10 cellular contexts compared by ENCODE assay signal in the genomic region with DNA sequence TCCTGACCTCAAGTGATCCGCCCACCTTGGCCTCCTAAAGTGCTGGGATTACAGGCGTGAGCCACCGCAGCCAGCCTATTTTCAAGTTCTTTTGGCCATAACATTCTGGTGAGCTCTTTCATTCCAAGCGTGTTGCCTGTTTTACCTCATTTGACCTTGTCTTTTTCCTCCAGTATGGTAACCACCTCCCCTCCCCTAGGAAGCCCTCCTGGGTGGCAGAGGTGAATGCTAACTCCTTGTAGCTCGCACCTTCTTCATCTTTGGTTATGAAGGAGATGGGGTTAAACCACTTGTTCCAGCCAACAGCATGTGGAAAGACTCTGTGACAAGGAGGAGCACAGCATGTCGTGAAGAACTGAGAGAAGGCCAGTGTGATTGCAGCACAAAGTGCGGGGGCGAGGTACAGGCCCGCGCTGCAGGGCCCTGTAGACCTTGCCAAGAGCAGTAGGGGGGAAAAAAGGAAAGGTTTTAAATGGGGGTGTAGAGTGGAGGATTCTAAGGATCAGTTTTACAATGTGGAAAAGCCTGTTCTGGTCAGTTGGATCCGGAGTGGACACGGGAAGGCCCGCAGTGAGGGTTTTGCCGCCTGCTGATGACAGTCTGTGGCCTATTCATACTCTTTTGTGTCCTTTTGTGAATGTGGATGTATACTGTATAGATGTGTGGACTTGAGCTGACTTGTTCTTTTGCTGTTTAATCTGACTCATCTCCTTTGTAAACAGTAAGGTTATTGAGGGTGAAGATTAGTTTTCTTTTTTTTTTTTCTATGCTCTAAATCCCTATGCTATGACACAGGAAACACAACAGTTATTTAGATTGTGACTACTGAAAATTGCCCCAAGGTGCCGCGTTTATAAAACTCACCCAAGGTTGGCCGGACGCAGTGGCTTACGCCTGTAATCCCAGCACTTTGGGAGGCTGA. TPM values are rescaled to one million over a fixed set of nuclear protein-coding genes. Genes with fewer than 3 reads are reported as not detected.
DNase-seq lines count a peak whose midpoint lies in the region; ATAC-seq, FAIRE-seq and TF ChIP-seq lines count a peak whose summit lies in the region.
"Had no signal": no experiment of that assay in that cellular context is flagged by ENCODE, and none has a peak within 500 bp of the region (broad histone marks: within the 10 kb centered on the region; RNA-seq: fewer than 3 reads in every experiment).

No MANE protein-coding gene starts in this region.

- H4K20me1 ChIP-seq in HepG2 (ENCODE audit: insufficient read depth, low read length), result no peaks in the 10 kb centered on the region

- no peaks in the 10 kb centered on the region for H3K27me3 Mint-ChIP-seq in brain

- H3K9me3 Mint-ChIP-seq in brain, result peaks cover 0 to 4% (median 0%) of the 10 kb centered on the region in 5 experiments

- 17% methylated on average over 19 of the region's 19 CpGs for WGBS in HepG2 (ENCODE audit: low lambda C conversion rate)
- WGBS in urinary bladder, result 37% methylated on average over 19 of the region's 19 CpGs

- peak; percentile 54 for FAIRE-seq in HepG2 (lab: Jason Lieb, UNC)
- FAIRE-seq: A204.1 had no signal

- ATAC-seq in HepG2, result peak; percentile 81

- peak overlapping the region; percentile 16 to 50 (median 36); a peak in 5 of 6 replicates for H3K4me3 ChIP-seq in HepG2 (replicated peaks in 1 of 3; ENCODE audit: insufficient read depth in 1 of 3, low read depth in 2 of 3, low read length in 3 of 3)
- no peak overlapping the region for H3K4me3 ChIP-seq in urinary bladder (ENCODE audit: low read depth, low read length)

- peak overlapping the region in 3 of 5 experiments; percentile 0 to 28 (median 2) for H3K4me3 Mint-ChIP-seq in brain

- no peak for TF ChIP-seq RAD21 in HepG2 (CRISPR knock-in tag; IDR thresholded peaks at IDR 0.05)

- peak overlapping the region; percentile 81 for H3K4me2 ChIP-seq in HepG2 (ENCODE audit: low read depth, low read length)

- TF ChIP-seq POLR2A in HepG2 (IDR thresholded peaks at IDR 0.05; ENCODE audit: insufficient read depth in 1 of 2, low read depth in 2 of 2, low read length in 2 of 2), result peak in 1 of 2 experiments; percentile 38; a peak in 1 of 4 replicates

- peaks cover 44% of the 10 kb centered on the region for H3K4me1 ChIP-seq in HepG2 (ENCODE audit: insufficient read depth, low read length)
- no peaks in the 10 kb centered on the region for H3K4me1 ChIP-seq in urinary bladder (ENCODE audit: insufficient read depth)
- H3K4me1 ChIP-seq: parathyroid adenoma had no signal

- H3K27ac ChIP-seq in HepG2 (ENCODE audit: extremely low read length, insufficient read depth, low read length) (peak overlapping the region; percentile 87), urinary bladder (ENCODE audit: low read depth) (peak overlapping the region; percentile 48)
- H3K27ac ChIP-seq: parathyroid adenoma had no signal

- TF ChIP-seq EP300 in HepG2 (IDR thresholded peaks at IDR 0.05; ENCODE audit: low read depth in 2 of 2, low read length in 2 of 2), result no peak
- 0 out of 2 replicates have a peak, but pooled peaks have one; percentile 9 for TF ChIP-seq EP300 in HepG2 (CRISPR knock-in tag; IDR thresholded peaks at IDR 0.05; ENCODE audit: borderline replicate concordance)

- H3K79me2 ChIP-seq in HepG2 (ENCODE audit: insufficient read depth, low read length), result no peaks in the 10 kb centered on the region
- H3K79me2 ChIP-seq: parathyroid adenoma had no signal

- CTCF ChIA-PET in HepG2 (lab: Yijun Ruan, JAX; ENCODE audit: low intra/inter-chr PET ratio, low total read pairs), result no interaction called here

- in situ Hi-C loops in HepG2 (cut with HindIII; ENCODE audit: extremely low pct_ligation_motif_present, low pct_unique_long_range_greater_than_20kb), result no loop called here

- peaks cover 41% of the 10 kb centered on the region for H3K4me1 Mint-ChIP-seq in brain

- no peaks in the 10 kb centered on the region for H3K27me3 ChIP-seq in HepG2 (ENCODE audit: control insufficient read depth in 1 of 2, insufficient read depth in 2 of 2, low read length in 2 of 2)

- no TSS peak for BruUV-seq in HepG2 (replicated peaks; lab: Mats Ljungman, UMichigan)

- intact Hi-C loops in HepG2 (cut with micrococcal nuclease; ENCODE audit: unreplicated experiment), result no loop called here

- H3K36me3 ChIP-seq in HepG2 (replicated peaks in 1 of 2; ENCODE audit: control insufficient read depth in 1 of 2, insufficient read depth in 2 of 2, low read length in 2 of 2) (peaks cover 2 to 6% of the 10 kb centered on the region in 2 experiments; a peak in 3 of 5 replicates), urinary bladder (ENCODE audit: insufficient read depth) (no peaks in the 10 kb centered on the region)

- peaks cover 12% of the 10 kb centered on the region for H3K36me3 Mint-ChIP-seq in brain

- TF ChIP-seq CTCF in brain (conservative IDR thresholded peaks at IDR 0.05) (no peak), HepG2 (CRISPR knock-in tag; IDR thresholded peaks at IDR 0.05) (no peak)

- H2AFZ ChIP-seq in HepG2 (ENCODE audit: low read length), result peak overlapping the region; percentile 56
- H2AFZ ChIP-seq: parathyroid adenoma had no signal

- peak overlapping the region; percentile 57 for H3K9ac ChIP-seq in HepG2 (ENCODE audit: insufficient read depth, low read depth, low read length)
- H3K9ac ChIP-seq: parathyroid adenoma had no signal

- H3K9me3 ChIP-seq in HepG2 (ENCODE audit: low read length), result no peaks in the 10 kb centered on the region

- H3K27ac Mint-ChIP-seq in brain, result peak overlapping the region; percentile 56 to 96 (median 89)

- DNase-seq in DMS 273 (lab: John Stamatoyannopoulos, UW; ENCODE audit: unreplicated experiment) (peak; percentile 53), DMS 273 treated with DMSO at 0.1 percent for 48 hours (lab: John Stamatoyannopoulos, UW) (no peak), HepG2 (ENCODE audit: low spot score) (peak; percentile 76), NCI-H446 treated with DMSO at 0.1 percent for 48 hours (lab: John Stamatoyannopoulos, UW) (no peak), COR-L47 (lab: John Stamatoyannopoulos, UW) (no peak), activated T-cell treated with anti-CD3 and anti-CD28 coated beads for 4 hours (no peak)

- POLR2A ChIA-PET in HepG2 (lab: Yijun Ruan, JAX), result interaction anchor here (0.6 to 2.3 kb wide), 5 partner anchors 9 to 448 kb away, joined by 3 to 23 read pairs (median 5); a partner anchor contains a TSS

RNA-seq across cellular contexts. Expression of a gene that starts 7.5 kb away (rescaled TPM):
- polyA plus RNA-seq in brain (ENCODE audit: insufficient read depth, low read depth, low replicate concordance) (12.2 TPM), HepG2 (2011; rRNA removed) (4.3 TPM in 2 replicates), urinary bladder (11.3 TPM)
- total RNA-seq in HepG2 (2016; rRNA removed; fragmentation: Illumina TruSeq; extraction: Trizol) (9.9 and 12.6 TPM in 2 replicates), urinary bladder (64.9 TPM)
- 1.2 and 1.3 TPM in 2 replicates for total RNA-seq in HepG2 (2016; cell fraction: cytosol; rRNA removed; fragmentation: Illumina TruSeq; extraction: Trizol; ENCODE audit: low read depth)
- total RNA-seq in HepG2 (2016; cell fraction: insoluble cytoplasmic fraction; rRNA removed; fragmentation: Illumina TruSeq; extraction: Trizol), result 9.5 and 13.9 TPM in 2 replicates
- 4.7 and 6.1 TPM in 2 replicates for total RNA-seq in HepG2 (2016; cell fraction: membrane; rRNA removed; fragmentation: Illumina TruSeq; extraction: Trizol)
- 7.1 and 8.3 TPM in 2 replicates for total RNA-seq in HepG2 (2016; cell fraction: nucleus; rRNA removed; fragmentation: Illumina TruSeq; extraction: Trizol)
- 2.0 and 3.3 TPM in 2 replicates for polyA plus RNA-seq in HepG2 (2011; cell fraction: cytosol; rRNA removed)
- 7.0 and 8.6 TPM in 2 replicates for polyA plus RNA-seq in HepG2 (2011; cell fraction: nucleus; rRNA removed)
- polyA plus RNA-seq in HepG2 (2012), result 3.6 and 3.9 TPM in 2 replicates
- polyA plus RNA-seq in HepG2 (2016; cell fraction: cytosol; fragmentation: Illumina TruSeq; extraction: Trizol; ENCODE audit: low read depth), result 0.23 and 0.35 TPM in 2 replicates
- 7.1 and 7.4 TPM in 2 replicates for polyA plus RNA-seq in HepG2 (2016; cell fraction: insoluble cytoplasmic fraction; fragmentation: Illumina TruSeq; extraction: Trizol; ENCODE audit: low read depth)
- 1.3 and 1.4 TPM in 2 replicates for polyA plus RNA-seq in HepG2 (2016; cell fraction: membrane; fragmentation: Illumina TruSeq; extraction: Trizol; ENCODE audit: low read depth)
- polyA plus RNA-seq in HepG2 (2016; cell fraction: nucleus; fragmentation: Illumina TruSeq; extraction: Trizol; ENCODE audit: insufficient read depth, low read depth), result 10.5 and 11.6 TPM in 2 replicates
- polyA minus RNA-seq in HepG2 (2011; rRNA and poly(A)+ RNA removed; ENCODE audit: low replicate concordance), result 6.0 and 6.3 TPM in 2 replicates
- polyA minus RNA-seq in HepG2 (2011; cell fraction: cytosol; rRNA and poly(A)+ RNA removed), result 4.3 and 6.0 TPM in 2 replicates
- polyA minus RNA-seq in HepG2 (2011; cell fraction: nucleus; rRNA and poly(A)+ RNA removed), result 6.8 and 11.7 TPM in 2 replicates

RNA-seq across cellular contexts. Expression of a gene that starts 33.1 kb away (rescaled TPM):
- polyA plus RNA-seq in brain (ENCODE audit: insufficient read depth, low read depth, low replicate concordance) (126 TPM), HepG2 (2011; rRNA removed) (93.6 and 133 TPM in 2 replicates), urinary bladder (88.5 TPM)
- total RNA-seq in HepG2 (2016; rRNA removed; fragmentation: Illumina TruSeq; extraction: Trizol) (216 and 303 TPM in 2 replicates), urinary bladder (181 TPM)
- total RNA-seq in HepG2 (2016; cell fraction: cytosol; rRNA removed; fragmentation: Illumina TruSeq; extraction: Trizol; ENCODE audit: low read depth), result 17.8 and 18.7 TPM in 2 replicates
- 220 and 303 TPM in 2 replicates for total RNA-seq in HepG2 (2016; cell fraction: insoluble cytoplasmic fraction; rRNA removed; fragmentation: Illumina TruSeq; extraction: Trizol)
- total RNA-seq in HepG2 (2016; cell fraction: membrane; rRNA removed; fragmentation: Illumina TruSeq; extraction: Trizol), result 54.4 and 60.8 TPM in 2 replicates
- 120 and 127 TPM in 2 replicates for total RNA-seq in HepG2 (2016; cell fraction: nucleus; rRNA removed; fragmentation: Illumina TruSeq; extraction: Trizol)
- polyA plus RNA-seq in HepG2 (2011; cell fraction: cytosol; rRNA removed), result 55.9 and 84.1 TPM in 2 replicates
- polyA plus RNA-seq in HepG2 (2011; cell fraction: nucleus; rRNA removed), result 20.7 and 25.3 TPM in 2 replicates
- polyA plus RNA-seq in HepG2 (2012), result 82.4 and 94.8 TPM in 2 replicates
- polyA plus RNA-seq in HepG2 (2016; cell fraction: cytosol; fragmentation: Illumina TruSeq; extraction: Trizol; ENCODE audit: low read depth), result 13.1 and 13.2 TPM in 2 replicates
- 325 and 342 TPM in 2 replicates for polyA plus RNA-seq in HepG2 (2016; cell fraction: insoluble cytoplasmic fraction; fragmentation: Illumina TruSeq; extraction: Trizol; ENCODE audit: low read depth)
- polyA plus RNA-seq in HepG2 (2016; cell fraction: membrane; fragmentation: Illumina TruSeq; extraction: Trizol; ENCODE audit: low read depth), result 41.5 and 41.9 TPM in 2 replicates
- 149 and 155 TPM in 2 replicates for polyA plus RNA-seq in HepG2 (2016; cell fraction: nucleus; fragmentation: Illumina TruSeq; extraction: Trizol; ENCODE audit: insufficient read depth, low read depth)
- polyA minus RNA-seq in HepG2 (2011; rRNA and poly(A)+ RNA removed; ENCODE audit: low replicate concordance), result 55.1 and 153 TPM in 2 replicates
- polyA minus RNA-seq in HepG2 (2011; cell fraction: cytosol; rRNA and poly(A)+ RNA removed), result 59.6 and 62.2 TPM in 2 replicates
- polyA minus RNA-seq in HepG2 (2011; cell fraction: nucleus; rRNA and poly(A)+ RNA removed), result 145 and 152 TPM in 2 replicates

RNA-seq across cellular contexts. Expression of a gene that starts 47.4 kb away (rescaled TPM):
- polyA plus RNA-seq in brain (ENCODE audit: insufficient read depth, low read depth, low replicate concordance) (2.2 TPM), HepG2 (2011; rRNA removed) (55.5 and 57.9 TPM in 2 replicates), urinary bladder (28.5 TPM)
- total RNA-seq in HepG2 (2016; rRNA removed; fragmentation: Illumina TruSeq; extraction: Trizol) (81.5 and 84.6 TPM in 2 replicates), urinary bladder (44.8 TPM)
- total RNA-seq in HepG2 (2016; cell fraction: cytosol; rRNA removed; fragmentation: Illumina TruSeq; extraction: Trizol; ENCODE audit: low read depth), result 62.6 and 67.5 TPM in 2 replicates
- total RNA-seq in HepG2 (2016; cell fraction: insoluble cytoplasmic fraction; rRNA removed; fragmentation: Illumina TruSeq; extraction: Trizol), result 77.6 and 83.3 TPM in 2 replicates
- 58.1 and 63.2 TPM in 2 replicates for total RNA-seq in HepG2 (2016; cell fraction: membrane; rRNA removed; fragmentation: Illumina TruSeq; extraction: Trizol)
- 55.6 and 64.4 TPM in 2 replicates for total RNA-seq in HepG2 (2016; cell fraction: nucleus; rRNA removed; fragmentation: Illumina TruSeq; extraction: Trizol)
- 41.6 and 53.2 TPM in 2 replicates for polyA plus RNA-seq in HepG2 (2011; cell fraction: cytosol; rRNA removed)
- 94.8 and 103 TPM in 2 replicates for polyA plus RNA-seq in HepG2 (2011; cell fraction: nucleus; rRNA removed)
- 43.1 and 68.0 TPM in 2 replicates for polyA plus RNA-seq in HepG2 (2012)
- polyA plus RNA-seq in HepG2 (2016; cell fraction: cytosol; fragmentation: Illumina TruSeq; extraction: Trizol; ENCODE audit: low read depth), result 77.6 and 80.8 TPM in 2 replicates
- 107 and 119 TPM in 2 replicates for polyA plus RNA-seq in HepG2 (2016; cell fraction: insoluble cytoplasmic fraction; fragmentation: Illumina TruSeq; extraction: Trizol; ENCODE audit: low read depth)
- 67.2 and 70.2 TPM in 2 replicates for polyA plus RNA-seq in HepG2 (2016; cell fraction: membrane; fragmentation: Illumina TruSeq; extraction: Trizol; ENCODE audit: low read depth)
- polyA plus RNA-seq in HepG2 (2016; cell fraction: nucleus; fragmentation: Illumina TruSeq; extraction: Trizol; ENCODE audit: insufficient read depth, low read depth), result 133 and 140 TPM in 2 replicates
- 2.4 and 21.3 TPM in 2 replicates for polyA minus RNA-seq in HepG2 (2011; rRNA and poly(A)+ RNA removed; ENCODE audit: low replicate concordance)
- 14.4 and 14.5 TPM in 2 replicates for polyA minus RNA-seq in HepG2 (2011; cell fraction: cytosol; rRNA and poly(A)+ RNA removed)
- polyA minus RNA-seq in HepG2 (2011; cell fraction: nucleus; rRNA and poly(A)+ RNA removed), result 28.3 and 31.7 TPM in 2 replicates

Comparison
In these comparisons a context has a peak if more than half of its experiments do, and no peak if none do; other contexts are left out.
1. DNase-seq: peak in DMS 273 (single experiment) and HepG2 (single experiment); none in DMS 273 treated with DMSO at 0.1 percent for 48 hours (single experiment), NCI-H446 treated with DMSO at 0.1 percent for 48 hours (single experiment), COR-L47 (single experiment) and activated T-cell treated with anti-CD3 and anti-CD28 coated beads for 4 hours (single experiment).